Comparison of ENCODE assay signal across 30 cellular contexts in genomic region chr4:17690135-17690534, GRCh38.
"Had no signal": no experiment of that assay in that cellular context is flagged by ENCODE, and none has a peak within 500 bp of the region (broad histone marks: within the 10 kb centered on the region; RNA-seq: fewer than 3 reads in every experiment).

No MANE protein-coding gene starts in this region.

- H3K4me1 ChIP-seq: left lung, lower lobe of right lung, pancreas, prostate gland, stomach, testis, thyroid gland, transverse colon, upper lobe of right lung had no signal

- H3K27ac ChIP-seq: left lung, lower lobe of right lung, neutrophil, pancreas, prostate gland, skin epidermis, stomach, testis, thyroid gland, transverse colon, upper lobe of right lung had no signal

- H3K9me3 Mint-ChIP-seq: naive thymus-derived CD8-positive, alpha-beta T cell; nephron; stimulated activated naive B cell treated with anti-CD40 and anti-IgM and Interleukin-4, amounts not matched to agents 10 μg/mL and 1 μg/mL and 100 μg/mL, for 72 hours had no signal

- H3K9me3 ChIP-seq: left lung, lower lobe of right lung, neutrophil, pancreas, prostate gland, stomach, testis, thyroid gland, transverse colon, upper lobe of right lung had no signal

- H3K27me3 ChIP-seq: left lung, neutrophil, pancreas, stomach, testis, thyroid gland, transverse colon, upper lobe of right lung had no signal

- H3K36me3 ChIP-seq: left lung, lower lobe of right lung, neutrophil, pancreas, prostate gland, stomach, thyroid gland, transverse colon, upper lobe of right lung had no signal

- DNase-seq: hypothalamus; immature natural killer cell; kidney; left colon; left lung; lower lobe of right lung; mesenchymal stem cell; naive thymus-derived CD8-positive, alpha-beta T cell; occipital lobe; pancreas; posterior cingulate gyrus; retina; right cardiac atrium; stimulated activated CD4-positive, alpha-beta T cell treated with anti-CD3 and anti-CD28 coated beads, Interleukin-12 subunit alpha, Interleukin-12 subunit beta, amount 100 ng/mL, for 4 hours; stimulated activated CD4-positive, alpha-beta T cell treated with anti-CD3 and anti-CD28 coated beads, Interleukin-15, amount 100 ng/mL, for 24 hours; stimulated activated CD4-positive, alpha-beta T cell treated with anti-CD3 and anti-CD28 coated beads, Interleukin-2, amount 100 ng/mL, for 24 hours; stimulated activated CD4-positive, alpha-beta T cell treated with anti-CD3 and anti-CD28 coated beads, Interleukin-4, amount 100 ng/mL, for 1 hour; stimulated activated naive B cell treated with anti-CD40 and anti-IgM and Interleukin-4, amounts not matched to agents 10 μg/mL and 1 μg/mL and 100 μg/mL, for 72 hours; stimulated activated naive CD8-positive, alpha-beta T cell treated with anti-CD3 and anti-CD28 coated beads, Interleukin-15, Interleukin-2, amounts not matched to agents 100 U/mL and 50 U/mL, for 24 hours; stomach; testis; thyroid gland; transverse colon; upper lobe of right lung had no signal

- H3K4me3 Mint-ChIP-seq: immature natural killer cell; naive thymus-derived CD8-positive, alpha-beta T cell; nephron; neural crest cell; stimulated activated naive B cell treated with anti-CD40 and anti-IgM and Interleukin-4, amounts not matched to agents 10 μg/mL and 1 μg/mL and 100 μg/mL, for 72 hours had no signal

- H3K36me3 Mint-ChIP-seq: immature natural killer cell; naive thymus-derived CD8-positive, alpha-beta T cell; stimulated activated naive B cell treated with anti-CD40 and anti-IgM and Interleukin-4, amounts not matched to agents 10 μg/mL and 1 μg/mL and 100 μg/mL, for 72 hours had no signal

- H3K4me3 ChIP-seq: left lung, lower lobe of right lung, pancreas, prostate gland, skin epidermis, stomach, testis, thyroid gland, transverse colon, upper lobe of right lung had no signal

- H3K4me1 Mint-ChIP-seq: immature natural killer cell; stimulated activated naive B cell treated with anti-CD40 and anti-IgM and Interleukin-4, amounts not matched to agents 10 μg/mL and 1 μg/mL and 100 μg/mL, for 72 hours had no signal

- H3K27ac Mint-ChIP-seq: immature natural killer cell; nephron; stimulated activated naive B cell treated with anti-CD40 and anti-IgM and Interleukin-4, amounts not matched to agents 10 μg/mL and 1 μg/mL and 100 μg/mL, for 72 hours had no signal

- ATAC-seq: left colon; left lung; lower lobe of right lung; naive thymus-derived CD8-positive, alpha-beta T cell; pancreas; right cardiac atrium; sciatic nerve; stimulated activated naive B cell treated with anti-CD40 and anti-IgM and Interleukin-4, amounts not matched to agents 10 μg/mL and 1 μg/mL and 100 μg/mL, for 72 hours; stimulated activated naive CD8-positive, alpha-beta T cell treated with anti-CD3 and anti-CD28 coated beads, Interleukin-15, Interleukin-2, amounts not matched to agents 100 U/mL and 50 U/mL, for 24 hours; upper lobe of right lung had no signal
